23 cellular contexts compared by ENCODE assay signal in the genomic region with DNA sequence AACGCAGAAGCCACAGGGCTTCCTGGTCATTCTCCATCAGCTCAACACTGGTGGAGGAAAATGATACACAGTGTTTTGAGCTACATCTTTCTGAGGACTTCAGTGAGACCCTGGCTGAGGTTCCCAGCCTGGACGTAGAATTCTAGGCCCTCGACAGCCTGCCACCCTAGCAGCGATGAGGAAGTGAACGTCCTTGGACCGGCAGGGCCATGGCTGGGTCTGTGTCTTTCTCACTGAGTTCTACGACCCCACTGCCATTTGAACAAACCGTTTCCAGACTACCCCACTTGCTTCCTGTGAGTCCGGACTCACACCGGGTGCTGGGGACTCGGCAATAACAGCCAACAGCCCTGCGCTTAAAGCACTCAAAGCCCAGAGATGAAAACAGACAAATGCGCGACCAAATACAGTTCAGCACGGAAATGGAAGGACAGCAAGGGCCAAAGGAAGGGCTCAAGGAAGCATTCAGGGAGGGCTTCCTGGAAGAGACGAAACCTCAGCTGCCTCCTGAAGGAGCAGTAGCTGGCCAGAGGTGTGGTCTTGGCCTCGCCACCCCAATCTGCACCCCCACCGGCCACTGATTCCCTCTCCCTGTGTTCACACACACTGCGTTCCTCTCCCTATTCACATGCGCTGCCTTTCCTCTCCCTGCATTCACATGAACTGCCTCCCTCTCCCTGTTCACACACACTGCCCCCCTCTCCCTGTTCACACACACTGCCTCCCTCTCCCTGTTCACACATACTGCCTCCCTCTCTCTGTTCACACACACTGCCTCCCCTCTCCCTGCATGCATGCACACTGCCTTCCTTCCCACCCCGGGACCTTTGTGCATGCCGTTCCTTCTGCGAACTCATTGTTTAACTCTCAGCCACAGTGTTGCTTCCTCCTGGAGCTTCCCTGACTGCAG.
A peak's percentile ranks its signal among the peaks of the same experiment; 100 is the strongest.
DNase-seq lines count a peak whose midpoint lies in the region; ATAC-seq and TF ChIP-seq lines count a peak whose summit lies in the region.
"Had no signal": no experiment of that assay in that cellular context is flagged by ENCODE, and none has a peak within 500 bp of the region (broad histone marks: within the 10 kb centered on the region; RNA-seq: fewer than 3 reads in every experiment).

No MANE protein-coding gene starts in this region.

- H2AFZ ChIP-seq in neural cell (ENCODE audit: low read depth, low read length): no peak overlapping the region

- H3K36me3 Mint-ChIP-seq in natural killer cell treated with Interleukin-12 subunit alpha and Interleukin-12 subunit beta and Interleukin-15 and Interleukin-18, amount 100 ng/mL, for 72 hours: no peaks in the 10 kb centered on the region
- H3K36me3 Mint-ChIP-seq in natural killer cell: no peaks in the 10 kb centered on the region
- H3K36me3 Mint-ChIP-seq in endodermal cell (ENCODE audit: low read depth): no peaks in the 10 kb centered on the region
- no peaks in the 10 kb centered on the region for H3K36me3 Mint-ChIP-seq in type B pancreatic cell
- H3K36me3 Mint-ChIP-seq: activated naive CD8-positive, alpha-beta T cell treated with anti-CD3 and anti-CD28 coated beads, Interleukin-2, amount 10 ng/mL, durations not matched to agents 7 days and 5 days; CD4-positive, alpha-beta memory T cell had no signal

- H3K27me3 Mint-ChIP-seq in natural killer cell treated with Interleukin-12 subunit alpha and Interleukin-12 subunit beta and Interleukin-15 and Interleukin-18, amount 100 ng/mL, for 72 hours: peaks cover 19 to 35% of the 10 kb centered on the region in 2 donors
- H3K27me3 Mint-ChIP-seq in natural killer cell (ENCODE audit: low read depth in 2 of 2) (peaks cover 28 to 35% of the 10 kb centered on the region in 2 donors), endodermal cell (ENCODE audit: insufficient read depth) (peaks cover 1% of the 10 kb centered on the region), type B pancreatic cell (peaks cover 66% of the 10 kb centered on the region)

- H3K4me1 ChIP-seq in endodermal cell (ENCODE audit: control insufficient read depth, insufficient read depth, low read length) (peaks cover 6% of the 10 kb centered on the region), foreskin keratinocyte (no peaks in the 10 kb centered on the region)
- H3K4me1 ChIP-seq: A549, SJSA1 had no signal

- H3K27me3 ChIP-seq in endodermal cell (ENCODE audit: control insufficient read depth, insufficient read depth, low read length, poor library complexity, severe bottlenecking): no peaks in the 10 kb centered on the region
- no peaks in the 10 kb centered on the region for H3K27me3 ChIP-seq in neural cell (ENCODE audit: insufficient read depth, low read depth, low read length)
- peaks cover 74% of the 10 kb centered on the region for H3K27me3 ChIP-seq in foreskin keratinocyte

- H3K9ac ChIP-seq in endodermal cell (ENCODE audit: extremely low read depth, low read length, poor library complexity, severe bottlenecking): no peak overlapping the region
- H3K9ac ChIP-seq in neural cell (ENCODE audit: low read length): peak overlapping the region; percentile 67

- H3K9me3 ChIP-seq in endodermal cell (ENCODE audit: control insufficient read depth, low read length) (no peaks in the 10 kb centered on the region), neural cell (ENCODE audit: low read length) (no peaks in the 10 kb centered on the region)
- H3K9me3 ChIP-seq: A549, neutrophil, SJSA1 had no signal

- H3K79me2 ChIP-seq in neural cell (replicated peaks; ENCODE audit: insufficient read depth, low read length): no peaks in the 10 kb centered on the region

- H3F3A ChIP-seq in neural cell (ENCODE audit: insufficient read depth, low read length, poor library complexity, severe bottlenecking): no peaks in the 10 kb centered on the region

- WGBS in endodermal cell (ENCODE audit: insufficient coverage in 1 of 2, insufficient read length in 1 of 2), 2 experiments: 89 to 90% methylated on average over 18 to 23 of the region's 23 CpGs

- no peaks in the 10 kb centered on the region for H3K4me1 Mint-ChIP-seq in natural killer cell treated with Interleukin-12 subunit alpha and Interleukin-12 subunit beta and Interleukin-15 and Interleukin-18, amount 100 ng/mL, for 72 hours (ENCODE audit: low read depth in 2 of 2)
- H3K4me1 Mint-ChIP-seq in natural killer cell (no peaks in the 10 kb centered on the region), endodermal cell (peaks cover 21% of the 10 kb centered on the region), type B pancreatic cell (ENCODE audit: unreplicated experiment) (peaks cover 21% of the 10 kb centered on the region)
- H3K4me1 Mint-ChIP-seq: activated B cell treated with CpG ODN at 0.5 μM for 24 hours; activated naive CD8-positive, alpha-beta T cell treated with anti-CD3 and anti-CD28 coated beads, Interleukin-2, amount 10 ng/mL, durations not matched to agents 7 days and 5 days; CD4-positive, alpha-beta memory T cell had no signal

- no peak for TF ChIP-seq CTCF in natural killer cell (IDR thresholded peaks at IDR 0.05)
- TF ChIP-seq CTCF in endodermal cell (conservative IDR thresholded peaks at IDR 0.05): no peak
- TF ChIP-seq CTCF in neural cell (IDR thresholded peaks at IDR 0.05; ENCODE audit: poor library complexity, severe bottlenecking): no peak
- no peak for TF ChIP-seq CTCF in type B pancreatic cell (conservative IDR thresholded peaks at IDR 0.05)
- no peak for TF ChIP-seq CTCF in foreskin keratinocyte (conservative IDR thresholded peaks at IDR 0.05)

- H3K27ac ChIP-seq in endodermal cell (ENCODE audit: low read depth, low read length) (peak overlapping the region; percentile 72), neural cell (ENCODE audit: low read length) (peak overlapping the region; percentile 16), foreskin keratinocyte (no peak overlapping the region)
- H3K27ac ChIP-seq: A549, neutrophil, SJSA1, skin epidermis had no signal

- no peak overlapping the region for H3K4me3 Mint-ChIP-seq in natural killer cell treated with Interleukin-12 subunit alpha and Interleukin-12 subunit beta and Interleukin-15 and Interleukin-18, amount 100 ng/mL, for 72 hours
- no peak overlapping the region for H3K4me3 Mint-ChIP-seq in natural killer cell
- H3K4me3 Mint-ChIP-seq in endodermal cell: no peak overlapping the region
- H3K4me3 Mint-ChIP-seq in type B pancreatic cell: no peak overlapping the region
- H3K4me3 Mint-ChIP-seq: activated B cell treated with CpG ODN at 0.5 μM for 24 hours; activated naive CD8-positive, alpha-beta T cell treated with anti-CD3 and anti-CD28 coated beads, Interleukin-2, amount 10 ng/mL, durations not matched to agents 7 days and 5 days; CD4-positive, alpha-beta memory T cell had no signal

- H3K27ac Mint-ChIP-seq in natural killer cell treated with Interleukin-12 subunit alpha and Interleukin-12 subunit beta and Interleukin-15 and Interleukin-18, amount 100 ng/mL, for 72 hours: no peak overlapping the region
- H3K27ac Mint-ChIP-seq in natural killer cell: no peak overlapping the region
- no peak overlapping the region for H3K27ac Mint-ChIP-seq in endodermal cell
- no peak overlapping the region for H3K27ac Mint-ChIP-seq in type B pancreatic cell
- H3K27ac Mint-ChIP-seq: activated B cell treated with CpG ODN at 0.5 μM for 24 hours; activated naive CD8-positive, alpha-beta T cell treated with anti-CD3 and anti-CD28 coated beads, Interleukin-2, amount 10 ng/mL, durations not matched to agents 7 days and 5 days; CD4-positive, alpha-beta memory T cell had no signal

- intact Hi-C loops in natural killer cell (cut with micrococcal nuclease): no loop called here

- TF ChIP-seq EP300 in neural cell (conservative IDR thresholded peaks at IDR 0.05; ENCODE audit: poor library complexity, severe bottlenecking): no peak

- no peak for TF ChIP-seq RAD21 in neural cell (conservative IDR thresholded peaks at IDR 0.05)

- peak; percentile 47 for DNase-seq in natural killer cell treated with Interleukin-12 subunit alpha and Interleukin-12 subunit beta and Interleukin-15 and Interleukin-18, amount 100 ng/mL, for 72 hours (ENCODE audit: low spot score)
- DNase-seq in natural killer cell (no peak), endodermal cell (peak; percentile 49), type B pancreatic cell (ENCODE audit: extremely low spot score, unreplicated experiment) (peak; percentile 52), NCI-H1694 (lab: John Stamatoyannopoulos, UW) (no peak), foreskin keratinocyte (no peak), MV-4-11 (lab: John Stamatoyannopoulos, UW) (no peak)
- DNase-seq: activated B cell treated with CpG ODN at 0.5 μM for 24 hours; activated gamma-delta T cell; activated naive CD8-positive, alpha-beta T cell treated with anti-CD3 and anti-CD28 coated beads, Interleukin-2, amount 10 ng/mL, durations not matched to agents 7 days and 5 days; activated T-cell treated with anti-CD3 and anti-CD28 coated beads for 4 hours; CD4-positive, alpha-beta memory T cell; DMS153; left ventricle myocardium superior; NCI-H2081 treated with DMSO at 0.1 percent for 48 hours; NCI-H226; stimulated activated CD4-positive, alpha-beta T cell treated with anti-CD3 and anti-CD28 coated beads, Interleukin-2, amount 100 ng/mL, for 24 hours; trophoblast cell had no signal

- H3K4me3 ChIP-seq in endodermal cell (ENCODE audit: low read length) (no peak overlapping the region), neural cell (ENCODE audit: low read length) (no peak overlapping the region)
- H3K4me3 ChIP-seq: A549, SJSA1, skin epidermis had no signal

- ATAC-seq in natural killer cell treated with Interleukin-12 subunit alpha and Interleukin-12 subunit beta and Interleukin-15 and Interleukin-18, amount 100 ng/mL, for 72 hours: peak in 1 of 2 donors; percentile 7
- ATAC-seq in natural killer cell (no peak), foreskin keratinocyte (no peak)
- ATAC-seq: A549, left ventricle myocardium superior had no signal

- no peaks in the 10 kb centered on the region for H3K9me2 ChIP-seq in neural cell (ENCODE audit: insufficient read depth, low read length)

- no peaks in the 10 kb centered on the region for H3K9me3 Mint-ChIP-seq in natural killer cell treated with Interleukin-12 subunit alpha and Interleukin-12 subunit beta and Interleukin-15 and Interleukin-18, amount 100 ng/mL, for 72 hours
- H3K9me3 Mint-ChIP-seq in natural killer cell (no peaks in the 10 kb centered on the region), endodermal cell (no peaks in the 10 kb centered on the region), type B pancreatic cell (no peaks in the 10 kb centered on the region)
- H3K9me3 Mint-ChIP-seq: activated B cell treated with CpG ODN at 0.5 μM for 24 hours; activated naive CD8-positive, alpha-beta T cell treated with anti-CD3 and anti-CD28 coated beads, Interleukin-2, amount 10 ng/mL, durations not matched to agents 7 days and 5 days; CD4-positive, alpha-beta memory T cell had no signal

- H3K36me3 ChIP-seq in endodermal cell (ENCODE audit: control insufficient read depth, insufficient read depth, low read length) (no peaks in the 10 kb centered on the region), neural cell (ENCODE audit: insufficient read depth, low read length) (no peaks in the 10 kb centered on the region)
- H3K36me3 ChIP-seq: neutrophil, SJSA1 had no signal

- H3K4me2 ChIP-seq in neural cell (ENCODE audit: low read length): no peak overlapping the region
- H3K4me2 ChIP-seq: A549 had no signal

- no peaks in the 10 kb centered on the region for H4K20me1 ChIP-seq in neural cell (ENCODE audit: insufficient read depth)

TF ChIP-seq in neural cell, 6 proteins besides CTCF, POLR2A, EP300 and RAD21 (continues in another document):
- no peak for TF ChIP-seq MXI1 (conservative IDR thresholded peaks at IDR 0.05; ENCODE audit: poor library complexity, severe bottlenecking)

Comparison
In these comparisons a context has a peak if more than half of its experiments do, and no peak if none do; other contexts are left out.
1. DNase-seq: peak in natural killer cell treated with Interleukin-12 subunit alpha and Interleukin-12 subunit beta and Interleukin-15 and Interleukin-18, amount 100 ng/mL, for 72 hours (single experiment), endodermal cell (single experiment) and type B pancreatic cell (single experiment); none in natural killer cell (single experiment), NCI-H1694 (single experiment), foreskin keratinocyte (0 of 2) and MV-4-11 (single experiment).